17 cellular contexts compared by ENCODE assay signal in the genomic region with DNA sequence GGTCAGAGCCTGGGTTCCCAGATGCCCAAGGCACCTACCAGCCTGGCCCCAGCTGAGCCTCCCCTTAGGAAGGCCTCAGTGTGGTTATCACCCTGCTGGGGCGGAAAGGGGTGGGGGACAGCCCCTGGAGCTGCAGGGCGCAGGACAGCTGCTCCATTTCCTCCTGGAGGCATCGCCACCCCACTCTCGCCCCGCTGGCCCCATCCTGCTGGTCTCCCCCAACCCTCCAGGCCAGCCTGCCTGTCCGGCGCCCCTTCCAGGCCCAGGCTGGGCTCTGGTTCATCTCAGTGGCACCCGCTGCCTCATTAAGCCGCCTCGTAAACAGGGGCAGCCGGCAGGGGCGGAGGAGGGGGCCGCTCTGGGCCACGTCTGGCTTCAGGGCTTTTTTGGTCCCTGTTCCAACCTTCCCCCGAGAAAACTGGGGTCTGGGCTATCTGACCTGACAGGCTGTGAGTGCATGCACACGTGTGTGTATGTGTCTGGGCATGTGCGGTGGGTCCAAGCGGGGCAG. TPM values are rescaled to one million over a fixed set of nuclear protein-coding genes. Genes with fewer than 3 reads are reported as not detected.
"Had no signal": no experiment of that assay in that cellular context is flagged by ENCODE, and none has a peak within 500 bp of the region (broad histone marks: within the 10 kb centered on the region; RNA-seq: fewer than 3 reads in every experiment).

No MANE protein-coding gene starts in this region.

- H2AFZ ChIP-seq: neural progenitor cell had no signal

- H3K4me3 ChIP-seq: body of pancreas, neural progenitor cell, suprapubic skin had no signal

- H3K9me3 ChIP-seq: body of pancreas, suprapubic skin had no signal

- H3K9me3 Mint-ChIP-seq: activated B cell treated with CpG ODN at 0.5 μM for 24 hours; activated CD4-positive, alpha-beta T cell treated with anti-CD3 and anti-CD28 coated beads, Interleukin-2, amount 10 ng/mL, durations not matched to agents 24 days and 14 days; activated naive CD4-positive, alpha-beta T cell treated with anti-CD3 and anti-CD28 coated beads, Interleukin-2, amount 10 ng/mL, durations not matched to agents 7 days and 5 days; neural progenitor cell; type B pancreatic cell had no signal

- ATAC-seq: body of pancreas had no signal

- H3K4me2 ChIP-seq: neural progenitor cell had no signal

- H3K4me3 Mint-ChIP-seq: activated B cell treated with CpG ODN at 0.5 μM for 24 hours; activated CD4-positive, alpha-beta T cell treated with anti-CD3 and anti-CD28 coated beads, Interleukin-2, amount 10 ng/mL, durations not matched to agents 24 days and 14 days; activated naive CD4-positive, alpha-beta T cell treated with anti-CD3 and anti-CD28 coated beads, Interleukin-2, amount 10 ng/mL, durations not matched to agents 7 days and 5 days; neural progenitor cell; type B pancreatic cell had no signal

- H3K27ac Mint-ChIP-seq: activated B cell treated with CpG ODN at 0.5 μM for 24 hours; activated CD4-positive, alpha-beta T cell treated with anti-CD3 and anti-CD28 coated beads, Interleukin-2, amount 10 ng/mL, durations not matched to agents 24 days and 14 days; activated naive CD4-positive, alpha-beta T cell treated with anti-CD3 and anti-CD28 coated beads, Interleukin-2, amount 10 ng/mL, durations not matched to agents 7 days and 5 days; type B pancreatic cell had no signal

- H3K79me2 ChIP-seq: parathyroid adenoma had no signal

- H3K4me1 Mint-ChIP-seq: activated B cell treated with CpG ODN at 0.5 μM for 24 hours; activated CD4-positive, alpha-beta T cell treated with anti-CD3 and anti-CD28 coated beads, Interleukin-2, amount 10 ng/mL, durations not matched to agents 24 days and 14 days; activated naive CD4-positive, alpha-beta T cell treated with anti-CD3 and anti-CD28 coated beads, Interleukin-2, amount 10 ng/mL, durations not matched to agents 7 days and 5 days had no signal

- H3K27me3 ChIP-seq: body of pancreas, neural progenitor cell had no signal

- H3K36me3 Mint-ChIP-seq: activated naive CD4-positive, alpha-beta T cell treated with anti-CD3 and anti-CD28 coated beads, Interleukin-2, amount 10 ng/mL, durations not matched to agents 7 days and 5 days had no signal

- DNase-seq: activated B cell treated with CpG ODN at 0.5 μM for 24 hours; activated CD4-positive, alpha-beta T cell treated with anti-CD3 and anti-CD28 coated beads, Interleukin-2, amount 10 ng/mL, durations not matched to agents 24 days and 14 days; activated CD8-positive, alpha-beta memory T cell treated with anti-CD3 and anti-CD28 coated beads for 24 hours; activated naive CD4-positive, alpha-beta T cell treated with anti-CD3 and anti-CD28 coated beads, Interleukin-2, amount 10 ng/mL, durations not matched to agents 7 days and 5 days; body of pancreas; cerebellar nuclear complex; dermis blood vessel endothelial cell; erythroblast; small intestine; stimulated activated CD4-positive, alpha-beta T cell treated with anti-CD3 and anti-CD28 coated beads, Interleukin-1b, Interleukin-23, amount 100 ng/mL, for 48 hours; stimulated activated naive CD4-positive, alpha-beta T cell treated with Interleukin-2 at 50 U/mL for 16 hours; T-helper 2 cell had no signal

- H3K36me3 ChIP-seq: neural progenitor cell, suprapubic skin had no signal

- H3K27ac ChIP-seq: body of pancreas, neural progenitor cell, suprapubic skin had no signal

- H3K4me1 ChIP-seq: body of pancreas, suprapubic skin had no signal

RNA-seq across cellular contexts. Expression of a gene that starts 30.8 kb away (rescaled TPM):
- total RNA-seq: activated B cell treated with CpG ODN at 0.5 μM for 24 hours; activated CD4-positive, alpha-beta T cell treated with anti-CD3 and anti-CD28 coated beads, Interleukin-2, amount 10 ng/mL, durations not matched to agents 24 days and 14 days; dermis blood vessel endothelial cell; glomerular endothelial cell had no signal

RNA-seq across cellular contexts. Expression of a gene that starts 36.0 kb away (rescaled TPM):
- total RNA-seq: activated B cell treated with CpG ODN at 0.5 μM for 24 hours; activated CD4-positive, alpha-beta T cell treated with anti-CD3 and anti-CD28 coated beads, Interleukin-2, amount 10 ng/mL, durations not matched to agents 24 days and 14 days; dermis blood vessel endothelial cell; glomerular endothelial cell had no signal
